In genomic region chr3:15324335-15324734, GRCh38 we compare ENCODE assay signal across 1 cellular context.
TF ChIP-seq lines count a peak whose summit lies in the region.

No MANE protein-coding gene starts in this region.

TF ChIP-seq in H1, 55 proteins besides CTCF, POLR2A, EP300 and RAD21:
- TF ChIP-seq PHF8 (conservative IDR thresholded peaks at IDR 0.05; ENCODE audit: low read depth, low read length) (no peak), ASH2L (IDR thresholded peaks at IDR 0.05; ENCODE audit: low read length) (no peak), YY1 (IDR thresholded peaks at IDR 0.05; ENCODE audit: low read depth, low read length) (no peak), SIN3A (conservative IDR thresholded peaks at IDR 0.05 in 1 of 2, IDR thresholded peaks at IDR 0.05 in 1 of 2; ENCODE audit: low read depth in 1 of 2, low read length in 2 of 2) (no peak), BRCA1 (IDR thresholded peaks at IDR 0.05; ENCODE audit: low read depth, low read length) (no peak), CHD1 (IDR thresholded peaks at IDR 0.05; ENCODE audit: low read depth, low read length) (no peak), SIRT6 (IDR thresholded peaks at IDR 0.05; ENCODE audit: low read length) (no peak), KDM4A (IDR thresholded peaks at IDR 0.05; ENCODE audit: low read depth, low read length, severe bottlenecking) (no peak), JUND (IDR thresholded peaks at IDR 0.05; ENCODE audit: low read length) (no peak), BACH1 (IDR thresholded peaks at IDR 0.05; ENCODE audit: low read length) (no peak), BCL11A (IDR thresholded peaks at IDR 0.05; ENCODE audit: low read depth in 2 of 2, low read length in 2 of 2) (no peak), CBX5 (IDR thresholded peaks at IDR 0.05; ENCODE audit: low read depth, low read length) (no peak), GABPA (IDR thresholded peaks at IDR 0.05; ENCODE audit: borderline replicate concordance, insufficient read depth, low read length) (no peak), ZNF274 (IDR thresholded peaks at IDR 0.05; ENCODE audit: borderline replicate concordance, extremely low read depth, low read length) (no peak), MAFK (IDR thresholded peaks at IDR 0.05; ENCODE audit: low read depth, low read length) (no peak), USF2 (IDR thresholded peaks at IDR 0.05; ENCODE audit: low read length) (no peak), NRF1 (IDR thresholded peaks at IDR 0.05; ENCODE audit: low read depth, low read length) (no peak), TBP (IDR thresholded peaks at IDR 0.05; ENCODE audit: low read depth, low read length) (no peak)
- TF ChIP-seq, protein P1, sequence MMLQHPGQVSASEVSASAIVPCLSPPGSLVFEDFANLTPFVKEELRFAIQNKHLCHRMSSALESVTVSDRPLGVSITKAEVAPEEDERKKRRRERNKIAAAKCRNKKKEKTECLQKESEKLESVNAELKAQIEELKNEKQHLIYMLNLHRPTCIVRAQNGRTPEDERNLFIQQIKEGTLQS (IDR thresholded peaks at IDR 0.05; ENCODE audit: insufficient read depth, low read depth, low read length), result no peak
TF ChIP-seq in H1: peak in this region for 0.
